In the genomic region with DNA sequence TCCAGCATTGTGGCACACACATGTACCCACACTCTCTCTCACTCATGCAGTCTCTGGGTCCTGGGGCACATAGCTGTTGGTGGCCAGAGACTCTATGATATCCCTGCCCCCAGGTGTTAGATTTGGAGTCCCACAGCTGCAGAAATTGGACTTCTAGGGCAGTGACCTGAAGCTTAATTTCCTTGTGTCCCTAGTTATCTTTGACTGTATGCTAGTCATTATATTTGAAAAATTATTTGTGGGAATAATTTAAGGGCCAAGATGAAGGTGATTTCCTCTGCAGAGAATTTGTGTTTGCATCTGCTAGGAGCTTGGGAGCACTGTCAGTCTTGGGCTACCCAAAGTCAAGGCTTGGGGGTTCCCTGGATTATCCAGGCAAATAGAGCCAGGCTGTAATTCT, we compare ENCODE assay signal across 1 cellular context.
TF ChIP-seq lines count a peak whose summit lies in the region.

No MANE protein-coding gene starts in this region.

TF ChIP-seq in HEK293, 187 proteins besides CTCF, POLR2A, EP300 and RAD21 (continued from another document):
- TF ChIP-seq PRDM1 (tag by site-specific recombination; IDR thresholded peaks at IDR 0.05) = no peak
- TF ChIP-seq ZNF792 (tag by site-specific recombination; IDR thresholded peaks at IDR 0.05) = no peak
